1 cellular context compared by ENCODE assay signal in the genomic region with DNA sequence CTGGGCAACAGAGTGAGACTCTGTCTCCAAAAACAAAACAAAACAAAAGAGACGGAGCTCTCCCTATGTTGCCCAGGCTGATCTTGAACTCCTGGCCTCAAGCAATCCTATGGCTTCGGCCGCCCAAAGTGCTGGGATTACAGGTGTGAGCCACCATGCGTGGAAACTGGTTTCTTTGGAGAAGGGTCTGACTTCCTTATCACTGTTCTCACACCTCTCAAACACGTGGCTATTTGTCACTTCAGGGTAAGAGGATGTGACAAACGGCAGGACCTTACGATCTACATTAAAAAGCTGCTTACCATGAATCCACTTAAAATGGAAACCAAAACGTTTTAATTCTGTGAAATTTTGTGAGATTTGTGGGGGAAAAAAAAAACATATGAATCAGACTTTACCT.
TF ChIP-seq lines count a peak whose summit lies in the region.

No MANE protein-coding gene starts in this region.

TF ChIP-seq in IMR-90, 13 proteins besides CTCF, POLR2A, EP300 and RAD21:
- TF ChIP-seq RFX5 (IDR thresholded peaks at IDR 0.05; ENCODE audit: low read depth, low read length) (no peak), RCOR1 (IDR thresholded peaks at IDR 0.05; ENCODE audit: insufficient replicate concordance, low read length) (no peak), FOS (IDR thresholded peaks at IDR 0.05; ENCODE audit: low read depth, low read length) (no peak), CHD1 (IDR thresholded peaks at IDR 0.05; ENCODE audit: low read depth, low read length) (no peak), CEBPB (IDR thresholded peaks at IDR 0.05; ENCODE audit: low read depth, low read length) (no peak), NFE2L2 (IDR thresholded peaks at IDR 0.05; ENCODE audit: low read depth, low read length) (no peak), MAZ (IDR thresholded peaks at IDR 0.05; ENCODE audit: borderline replicate concordance, low read depth, low read length) (no peak), MAFK (IDR thresholded peaks at IDR 0.05; ENCODE audit: low read depth, low read length) (no peak), SMC3 (IDR thresholded peaks at IDR 0.05; ENCODE audit: low read depth, low read length) (no peak)
